ENCODE assay signal across 8 cellular contexts in the genomic region with DNA sequence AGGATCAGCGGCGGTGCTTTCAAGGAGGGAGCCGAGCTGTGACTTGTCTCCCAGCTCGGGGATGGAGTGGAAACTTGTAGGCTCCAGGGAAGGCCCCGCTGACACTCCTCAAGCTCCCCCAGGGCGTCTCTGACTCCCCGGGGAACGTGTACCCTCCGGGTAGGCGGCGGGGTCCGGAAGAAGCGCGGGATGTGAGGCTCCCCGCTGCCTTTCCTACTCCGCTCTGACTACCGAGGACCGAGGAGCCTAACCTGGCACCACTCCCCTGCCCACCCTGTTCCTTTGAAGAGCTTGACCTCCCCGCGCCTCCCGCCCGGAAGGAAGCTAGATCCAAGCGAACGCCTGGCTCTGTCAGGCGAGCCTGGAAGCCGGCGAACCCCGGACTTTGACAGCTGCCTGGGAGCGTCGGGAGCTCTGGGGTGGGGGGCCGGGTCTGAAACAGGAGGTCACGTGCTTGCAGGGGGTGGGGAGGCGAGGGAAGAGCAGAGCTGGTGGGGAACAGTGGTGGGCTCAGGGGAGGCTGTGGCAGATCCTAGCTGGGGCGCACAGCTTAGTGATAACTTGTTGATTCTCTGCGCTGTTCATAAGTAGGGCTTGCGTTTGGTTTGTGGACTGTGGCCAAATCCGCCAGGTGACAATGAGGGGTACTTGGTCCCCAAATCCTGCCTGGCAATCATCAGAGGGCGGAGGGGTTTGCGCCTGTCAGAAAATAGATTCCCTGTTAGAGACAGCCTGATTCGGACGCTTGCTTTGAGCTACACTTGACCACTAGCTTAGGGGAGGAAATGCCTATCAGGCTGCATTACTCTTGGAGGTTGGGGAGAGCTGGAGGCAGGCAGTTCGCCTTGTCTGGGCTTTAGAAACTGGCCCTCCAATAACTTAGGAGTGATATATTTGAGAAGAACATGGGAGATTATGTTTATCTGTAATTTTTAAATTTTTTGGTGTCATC. TPM values are rescaled to one million over a fixed set of nuclear protein-coding genes. Genes with fewer than 3 reads are reported as not detected.
A peak's percentile ranks its signal among the peaks of the same experiment; 100 is the strongest.
DNase-seq lines count a peak whose midpoint lies in the region; TF ChIP-seq lines count a peak whose summit lies in the region.

No MANE protein-coding gene starts in this region.

- peak; percentile 14 for DNase-seq in A172 (ENCODE audit: low spot score)
- peak; percentile 44 for DNase-seq in H9
- DNase-seq in dermis blood vessel endothelial cell: peak; percentile 5
- no peak for DNase-seq in T-helper 2 cell
- DNase-seq in SKM-1 (lab: John Stamatoyannopoulos, UW; ENCODE audit: unreplicated experiment): no peak
- DNase-seq in activated CD4-positive, alpha-beta T cell treated with anti-CD3 and anti-CD28 coated beads, Interleukin-2, amount 50 U/mL, for 1 hour: no peak
- no peak for DNase-seq in UCSD-AML1 (lab: John Stamatoyannopoulos, UW; ENCODE audit: unreplicated experiment)

- no peak overlapping the region; the same call in 1 of the 2 replicates for H3K14ac ChIP-seq in H9 (ENCODE audit: insufficient read depth, low read length)

- H3K4me3 Mint-ChIP-seq in H9: peak overlapping the region; percentile 62 to 79

- no peak overlapping the region for H4K8ac ChIP-seq in H9 (replicated peaks; ENCODE audit: insufficient read length, low read depth, low read length)

- H3K79me2 ChIP-seq in H9 (ENCODE audit: insufficient read depth, low read length): no peaks in the 10 kb centered on the region

- H2BK120ac ChIP-seq in H9 (ENCODE audit: low read depth, low read length, poor library complexity, severe bottlenecking): no peak overlapping the region

- H3K23me2 ChIP-seq in H9 (ENCODE audit: insufficient read length, low read depth, low read length, poor library complexity, severe bottlenecking): peaks cover 10% of the 10 kb centered on the region

- H3K36me3 Mint-ChIP-seq in H9 (ENCODE audit: insufficient read depth in 1 of 3, low read depth in 3 of 3): no peaks in the 10 kb centered on the region

- H4K5ac ChIP-seq in H9 (ENCODE audit: insufficient read length, low read depth, low read length): no peak overlapping the region

- no peak overlapping the region for H2AK5ac ChIP-seq in H9 (ENCODE audit: insufficient read length, low read length)

- no peaks in the 10 kb centered on the region for H3K36me3 ChIP-seq in mesodermal cell (ENCODE audit: control insufficient read depth, insufficient read depth, low read length)

- H3K9me3 Mint-ChIP-seq in H9: peaks cover 0 to 3% of the 10 kb centered on the region in 2 experiments; a peak in 2 of 5 replicates

- H3K4me1 ChIP-seq in H9 (ENCODE audit: insufficient read depth, low read length) (no peaks in the 10 kb centered on the region), mesodermal cell (ENCODE audit: control insufficient read depth, insufficient read depth, low read length, poor library complexity, severe bottlenecking) (no peaks in the 10 kb centered on the region)

- peak overlapping the region; percentile 77 for H3K4me2 ChIP-seq in H9 (ENCODE audit: insufficient read depth, insufficient read length, low read length)

- no peaks in the 10 kb centered on the region for H4K20me1 ChIP-seq in H9 (ENCODE audit: control insufficient read depth, insufficient read depth, insufficient read length)

- no peak overlapping the region for H2AFZ ChIP-seq in H9 (ENCODE audit: low read length)

- no peak overlapping the region for H3T11ph ChIP-seq in H9 (ENCODE audit: low read length)

- H3K18ac ChIP-seq in H9 (ENCODE audit: insufficient read length, low read depth, low read length): no peak overlapping the region

- no peak overlapping the region for H2BK15ac ChIP-seq in H9 (ENCODE audit: low read depth, low read length)

- H3K4ac ChIP-seq in H9 (ENCODE audit: low read depth, low read length): no peak overlapping the region

- H3K23ac ChIP-seq in H9 (ENCODE audit: insufficient read length, low read depth, low read length): no peak overlapping the region

- peaks cover 15% of the 10 kb centered on the region for H3K27me3 ChIP-seq in H9 (ENCODE audit: insufficient read depth, low read length)

- no peaks in the 10 kb centered on the region for H3K79me1 ChIP-seq in H9 (ENCODE audit: insufficient read depth, low read depth, low read length, poor library complexity, severe bottlenecking)

- peak overlapping the region; percentile 55 for H3K4me3 ChIP-seq in mesodermal cell (ENCODE audit: extremely low read depth, insufficient read depth, low read length, poor library complexity, severe bottlenecking)

- H4K91ac ChIP-seq in H9 (ENCODE audit: insufficient read length, low read depth, low read length): no peak overlapping the region

- no peak overlapping the region for H3K27ac Mint-ChIP-seq in H9

- H3K56ac ChIP-seq in H9 (ENCODE audit: insufficient read length, low read depth, low read length): no peak overlapping the region

- no peak for TF ChIP-seq CTCF in H9 (conservative IDR thresholded peaks at IDR 0.05)

- H2BK5ac ChIP-seq in H9 (ENCODE audit: insufficient read length, low read length): no peak overlapping the region

- H3K9ac ChIP-seq in H9 (ENCODE audit: extremely low read depth, insufficient read length, low read length): no peak overlapping the region

- no peak overlapping the region for H2BK20ac ChIP-seq in H9 (ENCODE audit: low read depth, low read length, poor library complexity, severe bottlenecking)

- no CpG with 5 or more reads among the region's 42 CpGs for WGBS in H9 (ENCODE audit: extremely low coverage, insufficient read length, low lambda C conversion rate)
- WGBS in mesodermal cell (ENCODE audit: insufficient coverage in 2 of 2), 2 experiments: 5 to 8% methylated on average over 20 to 39 of the region's 42 CpGs

- H3K4me1 Mint-ChIP-seq in H9: peaks cover 14% of the 10 kb centered on the region in 2 experiments

- H3K9me3 ChIP-seq in H9 (ENCODE audit: control insufficient read depth, low read depth, low read length) (no peaks in the 10 kb centered on the region), mesodermal cell (ENCODE audit: control insufficient read depth, low read length) (no peaks in the 10 kb centered on the region)

- no peak overlapping the region for H2BK12ac ChIP-seq in H9 (ENCODE audit: insufficient read length, low read depth, low read length)

- H3K27me3 Mint-ChIP-seq in H9 (ENCODE audit: low read depth): peaks cover 79% of the 10 kb centered on the region

- no peak overlapping the region for H3K27ac ChIP-seq in H9 (ENCODE audit: insufficient read length, low read depth, low read length)
- H3K27ac ChIP-seq in mesodermal cell (ENCODE audit: low read depth, low read length, severe bottlenecking): no peak overlapping the region

RNA-seq across cellular contexts. Expression of a gene that starts 1.2 kb away (rescaled TPM):
- 1.1 and 6.3 TPM in 2 replicates for total RNA-seq in A172 (2014; rRNA removed; shearing (Covaris generic))
- total RNA-seq in H9 (2021) (0.66 and 0.68 TPM in 2 replicates), dermis blood vessel endothelial cell (0.17 and 0.23 TPM in 2 replicates)
- polyA plus RNA-seq in mesodermal cell (2013, experiment 1 of 2): 6.9 TPM
- polyA plus RNA-seq in mesodermal cell (2013, experiment 2 of 2): 5.9 TPM

Comparison
In these comparisons a context has a peak if more than half of its experiments do, and no peak if none do; other contexts are left out.
1. DNase-seq: peak in A172 (single experiment), H9 (single experiment) and dermis blood vessel endothelial cell (single experiment); none in T-helper 2 cell (0 of 5), SKM-1 (single experiment), activated CD4-positive, alpha-beta T cell treated with anti-CD3 and anti-CD28 coated beads, Interleukin-2, amount 50 U/mL, for 1 hour (single experiment) and UCSD-AML1 (single experiment).